ENCODE assay signal across 9 cellular contexts in the genomic region with DNA sequence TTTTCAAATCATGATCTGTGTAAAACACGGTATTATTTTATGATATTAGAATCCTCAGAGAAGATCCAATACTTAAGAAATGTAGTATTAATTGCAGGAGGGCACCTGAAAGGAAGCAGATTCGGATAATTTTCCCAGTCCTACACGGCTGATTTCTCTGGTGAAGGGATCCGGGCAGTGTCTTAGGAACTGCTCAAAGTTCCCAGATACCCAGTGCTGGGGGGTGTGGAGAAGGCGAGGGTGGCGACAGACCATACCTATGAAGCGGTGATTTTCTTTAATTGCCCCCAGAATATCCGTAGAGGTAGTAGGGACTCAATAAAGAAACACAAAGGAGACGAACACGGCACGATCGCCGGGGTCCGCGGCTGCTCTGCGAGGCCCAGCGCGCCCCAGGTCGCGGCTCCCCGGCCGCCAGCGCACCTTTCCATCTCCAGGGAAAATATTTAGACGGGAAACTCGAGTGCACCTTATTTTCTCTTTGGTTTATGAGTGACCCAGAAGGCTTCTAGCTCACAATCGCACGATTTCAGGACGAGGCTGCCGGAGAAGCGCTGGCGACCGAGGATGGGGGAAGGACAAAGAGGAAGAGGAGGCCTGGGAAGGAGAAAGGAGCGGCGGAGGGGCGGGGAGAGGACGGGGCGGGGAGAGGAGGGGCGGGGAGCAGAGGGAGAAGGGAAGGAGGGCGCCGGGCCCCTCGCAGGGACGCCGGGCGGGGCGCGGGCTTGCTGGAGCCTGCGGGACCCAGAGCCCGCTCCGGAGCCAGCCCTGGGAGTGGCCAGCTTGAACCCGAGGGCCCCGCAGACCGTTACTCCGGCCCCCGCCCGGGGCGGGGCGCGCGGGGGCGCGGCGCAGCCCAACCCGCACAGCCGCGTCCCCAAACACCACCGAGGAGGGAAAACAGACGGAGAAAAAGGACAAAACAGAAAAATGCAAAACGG. TPM values are rescaled to one million over a fixed set of nuclear protein-coding genes. Genes with fewer than 3 reads are reported as not detected.
DNase-seq lines count a peak whose midpoint lies in the region; ATAC-seq and TF ChIP-seq lines count a peak whose summit lies in the region.
"Had no signal": no experiment of that assay in that cellular context is flagged by ENCODE, and none has a peak within 500 bp of the region (broad histone marks: within the 10 kb centered on the region; RNA-seq: fewer than 3 reads in every experiment).

No MANE protein-coding gene starts in this region.

- peak overlapping the region; percentile 91 for H3K9ac ChIP-seq in NT2/D1 (ENCODE audit: insufficient read length, low read depth)

- H3K27me3 ChIP-seq in NT2/D1 (ENCODE audit: insufficient read depth, insufficient read length): no peaks in the 10 kb centered on the region

- peaks cover 5% of the 10 kb centered on the region for H3K36me3 ChIP-seq in NT2/D1 (ENCODE audit: insufficient read depth, insufficient read length, low read length)

- peak overlapping the region; percentile 72 for H3K4me3 ChIP-seq in NT2/D1 (ENCODE audit: insufficient read length, low read depth)
- H3K4me3 ChIP-seq in retinal pigment epithelial cell (ENCODE audit: low read length): peak overlapping the region; percentile 80

- no peak for ATAC-seq in esophagus mucosa
- ATAC-seq in sciatic nerve: no peak

- H3K9me3 ChIP-seq in NT2/D1 (ENCODE audit: insufficient read depth, low read length): no peaks in the 10 kb centered on the region

- DNase-seq in HK-2 (ENCODE audit: unreplicated experiment): peak; percentile 49
- peak; percentile 65 for DNase-seq in NT2/D1 (ENCODE audit: low read depth, low spot score)
- peak; percentile 13 for DNase-seq in foreskin melanocyte
- DNase-seq in retinal pigment epithelial cell (ENCODE audit: low read depth): no peak
- DNase-seq in G401 (ENCODE audit: low spot score): no peak
- no peak for DNase-seq in sciatic nerve (ENCODE audit: low spot score)
- DNase-seq: activated T-cell treated with anti-CD3 and anti-CD28 coated beads, Interleukin-2, amount 50 U/mL, for 1 hour had no signal

- no peaks in the 10 kb centered on the region for H3K4me1 ChIP-seq in NT2/D1 (ENCODE audit: insufficient read depth, insufficient read length)

- in situ Hi-C loops in G401 (cut with HindIII; ENCODE audit: low sequenced_read_pairs): no loop called here

- TF ChIP-seq CTCF in retinal pigment epithelial cell (conservative IDR thresholded peaks at IDR 0.05; ENCODE audit: low read depth, low read length): no peak

- intact Hi-C loops in sciatic nerve (cut with DNase I): no loop called here

RNA-seq across cellular contexts. Expression of gene SOX11, which starts 1.2 kb away (rescaled TPM):
- not detected for total RNA-seq in esophagus mucosa
- total RNA-seq in G401 (2014; rRNA removed; shearing (Covaris generic)): not detected in 2 replicates
- total RNA-seq in sciatic nerve: not detected
- total RNA-seq: lung microvascular endothelial cell had no signal

Comparison
In these comparisons a context has a peak if more than half of its experiments do, and no peak if none do; other contexts are left out.
1. DNase-seq: peak in HK-2 (single experiment), NT2/D1 (single experiment) and foreskin melanocyte (single experiment); none in retinal pigment epithelial cell (single experiment), G401 (single experiment) and sciatic nerve (single experiment).